ENCODE assay signal across 17 cellular contexts in the genomic region with DNA sequence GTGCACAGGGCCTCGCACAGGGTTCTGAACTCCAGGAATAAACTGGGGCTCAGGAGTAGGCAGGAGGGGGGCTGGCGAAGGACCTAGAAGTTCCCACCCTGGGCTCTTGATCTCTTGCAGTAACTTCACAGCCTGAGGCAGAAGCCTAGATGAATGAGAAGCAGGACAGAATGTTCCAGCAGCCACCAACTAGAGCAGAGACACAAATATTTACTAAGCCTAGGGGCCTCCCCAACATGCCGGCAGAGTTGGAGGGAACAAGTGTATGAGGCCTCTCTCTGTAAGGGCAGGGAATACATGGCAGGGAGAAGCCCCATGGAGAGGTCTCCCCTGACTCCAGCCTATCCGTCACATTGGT. TPM values are rescaled to one million over a fixed set of nuclear protein-coding genes. Genes with fewer than 3 reads are reported as not detected.
DNase-seq lines count a peak whose midpoint lies in the region; ATAC-seq and TF ChIP-seq lines count a peak whose summit lies in the region.
"Had no signal": no experiment of that assay in that cellular context is flagged by ENCODE, and none has a peak within 500 bp of the region (broad histone marks: within the 10 kb centered on the region; RNA-seq: fewer than 3 reads in every experiment).

No MANE protein-coding gene starts in this region.

- no peaks in the 10 kb centered on the region for H3K36me3 ChIP-seq in vagina

- H3K36me3 Mint-ChIP-seq in natural killer cell treated with Interleukin-12 subunit alpha and Interleukin-12 subunit beta and Interleukin-15 and Interleukin-18, amount 100 ng/mL, for 72 hours, result no peaks in the 10 kb centered on the region
- no peaks in the 10 kb centered on the region for H3K36me3 Mint-ChIP-seq in natural killer cell
- H3K36me3 Mint-ChIP-seq: CD8-positive, alpha-beta memory T cell had no signal

- intact Hi-C loops in natural killer cell (cut with micrococcal nuclease) (no loop called here), vagina (cut with DNase I) (no loop called here)

- TF ChIP-seq POLR2A in vagina (IDR thresholded peaks at IDR 0.05), result no peak

- H3K27me3 Mint-ChIP-seq in natural killer cell treated with Interleukin-12 subunit alpha and Interleukin-12 subunit beta and Interleukin-15 and Interleukin-18, amount 100 ng/mL, for 72 hours, result peaks cover 0 to 2% of the 10 kb centered on the region in 2 donors
- H3K27me3 Mint-ChIP-seq in natural killer cell (ENCODE audit: low read depth in 2 of 2), result no peaks in the 10 kb centered on the region

- ATAC-seq in natural killer cell treated with Interleukin-12 subunit alpha and Interleukin-12 subunit beta and Interleukin-15 and Interleukin-18, amount 100 ng/mL, for 72 hours, result no peak
- no peak for ATAC-seq in natural killer cell

- peaks cover 11 to 22% of the 10 kb centered on the region in 2 donors for H3K4me1 Mint-ChIP-seq in natural killer cell treated with Interleukin-12 subunit alpha and Interleukin-12 subunit beta and Interleukin-15 and Interleukin-18, amount 100 ng/mL, for 72 hours (ENCODE audit: low read depth in 2 of 2)
- peaks cover 23 to 38% of the 10 kb centered on the region in 2 donors for H3K4me1 Mint-ChIP-seq in natural killer cell

- H3K4me1 ChIP-seq in vagina, result peaks cover 60% of the 10 kb centered on the region

- H3K27ac Mint-ChIP-seq in natural killer cell treated with Interleukin-12 subunit alpha and Interleukin-12 subunit beta and Interleukin-15 and Interleukin-18, amount 100 ng/mL, for 72 hours, result no peak overlapping the region
- peak overlapping the region in 1 of 2 donors; percentile 41 for H3K27ac Mint-ChIP-seq in natural killer cell
- H3K27ac Mint-ChIP-seq: activated CD4-positive, alpha-beta T cell treated with anti-CD3 and anti-CD28 coated beads, Interleukin-2, amount 10 ng/mL, durations not matched to agents 7 days and 5 days had no signal

- no peaks in the 10 kb centered on the region for H3K27me3 ChIP-seq in vagina

- DNase-seq in natural killer cell treated with Interleukin-12 subunit alpha and Interleukin-12 subunit beta and Interleukin-15 and Interleukin-18, amount 100 ng/mL, for 72 hours (ENCODE audit: low spot score), result peak; percentile 49
- DNase-seq in natural killer cell (no peak), fibroblast of villous mesenchyme (ENCODE audit: low read depth) (peak; percentile 70), renal cortical epithelial cell (ENCODE audit: low read depth) (peak; percentile 64), vagina (ENCODE audit: extremely low spot score in 2 of 2) (no peak), amygdala (lab: John Stamatoyannopoulos, UW) (no peak), A172 (ENCODE audit: low spot score) (no peak), SW 1271 (lab: John Stamatoyannopoulos, UW) (no peak)
- DNase-seq: activated CD4-positive, alpha-beta T cell treated with anti-CD3 and anti-CD28 coated beads, Interleukin-2, amount 10 ng/mL, durations not matched to agents 7 days and 5 days; activated CD8-positive, alpha-beta memory T cell treated with anti-CD3 and anti-CD28 coated beads, Interleukin-2, amount 50 U/mL, for 48 hours; CD8-positive, alpha-beta memory T cell; DMS79 treated with DMSO at 0.1 percent for 48 hours; MM.1S; NCI-H187; NCI-H345; stimulated activated CD4-positive, alpha-beta T cell treated with anti-CD3 and anti-CD28 coated beads, Interleukin-4, amount 100 ng/mL, for 4 hours had no signal

- no peak overlapping the region for H3K4me3 Mint-ChIP-seq in natural killer cell treated with Interleukin-12 subunit alpha and Interleukin-12 subunit beta and Interleukin-15 and Interleukin-18, amount 100 ng/mL, for 72 hours
- no peak overlapping the region for H3K4me3 Mint-ChIP-seq in natural killer cell
- H3K4me3 Mint-ChIP-seq: activated CD4-positive, alpha-beta T cell treated with anti-CD3 and anti-CD28 coated beads, Interleukin-2, amount 10 ng/mL, durations not matched to agents 7 days and 5 days had no signal

- no peak for TF ChIP-seq CTCF in natural killer cell (IDR thresholded peaks at IDR 0.05)
- no peak for TF ChIP-seq CTCF in fibroblast of villous mesenchyme (IDR thresholded peaks at IDR 0.05; ENCODE audit: insufficient read depth, low read depth, low read length)
- no peak for TF ChIP-seq CTCF in vagina (IDR thresholded peaks at IDR 0.05)

- no peaks in the 10 kb centered on the region for H3K9me3 Mint-ChIP-seq in natural killer cell treated with Interleukin-12 subunit alpha and Interleukin-12 subunit beta and Interleukin-15 and Interleukin-18, amount 100 ng/mL, for 72 hours
- H3K9me3 Mint-ChIP-seq in natural killer cell, result no peaks in the 10 kb centered on the region
- H3K9me3 Mint-ChIP-seq: activated CD4-positive, alpha-beta T cell treated with anti-CD3 and anti-CD28 coated beads, Interleukin-2, amount 10 ng/mL, durations not matched to agents 7 days and 5 days; CD8-positive, alpha-beta memory T cell had no signal

- H3K4me3 ChIP-seq in fibroblast of villous mesenchyme (ENCODE audit: low read depth, low read length), result no peak overlapping the region
- H3K4me3 ChIP-seq in vagina, result no peak overlapping the region
- H3K4me3 ChIP-seq: skin epidermis had no signal

- no peaks in the 10 kb centered on the region for H3K9me3 ChIP-seq in vagina

- peak overlapping the region; percentile 86 for H3K27ac ChIP-seq in vagina

RNA-seq across cellular contexts. Expression of gene C15orf39, which starts 25.3 kb away (rescaled TPM):
- total RNA-seq in natural killer cell treated with Interleukin-12 subunit alpha and Interleukin-12 subunit beta and Interleukin-15 and Interleukin-18, amount 100 ng/mL, for 72 hours, result 10 to 100 TPM; 26.8 to 30.3 TPM
- total RNA-seq in natural killer cell, result 10 to 100 TPM; 63.5 to 89.2 (median 70.1) TPM
- 8.1 and 9.1 TPM in 2 replicates for total RNA-seq in fibroblast of villous mesenchyme
- 1.4 and 8.3 TPM in 2 replicates for total RNA-seq in renal cortical epithelial cell
- 20.9 TPM for total RNA-seq in vagina
- total RNA-seq in A172 (2014; rRNA removed; shearing (Covaris generic)), result 2.3 and 2.7 TPM in 2 replicates

Comparison
In these comparisons a context has a peak if more than half of its experiments do, and no peak if none do; other contexts are left out.
1. DNase-seq: peak in natural killer cell treated with Interleukin-12 subunit alpha and Interleukin-12 subunit beta and Interleukin-15 and Interleukin-18, amount 100 ng/mL, for 72 hours (single experiment), fibroblast of villous mesenchyme (single experiment) and renal cortical epithelial cell (single experiment); none in natural killer cell (single experiment), vagina (0 of 2), amygdala (0 of 56), A172 (single experiment) and SW 1271 (0 of 2).